1 cellular context compared by ENCODE assay signal in the genomic region with DNA sequence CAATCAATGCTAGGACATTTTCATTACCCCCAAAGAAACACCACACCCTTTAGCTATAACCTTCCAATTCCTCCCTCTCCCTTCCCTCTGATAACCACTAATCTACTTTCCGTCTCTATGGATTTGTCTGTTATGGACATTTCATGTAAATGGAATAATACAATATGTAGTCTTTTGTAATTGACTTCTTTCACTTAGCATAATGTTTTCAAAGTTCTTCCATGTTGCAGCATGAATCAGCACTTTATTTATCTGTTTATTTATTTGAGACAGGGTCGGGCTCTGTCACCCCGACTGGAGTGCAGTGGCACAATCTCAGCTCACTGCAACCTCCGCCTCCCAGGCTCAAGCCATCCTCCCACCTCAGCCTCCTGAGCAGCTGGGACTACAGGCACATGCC.
TF ChIP-seq lines count a peak whose summit lies in the region.

No MANE protein-coding gene starts in this region.

TF ChIP-seq in WTC11, 78 proteins besides CTCF, POLR2A, EP300 and RAD21 (continued from another document):
- TF ChIP-seq, protein P1, sequence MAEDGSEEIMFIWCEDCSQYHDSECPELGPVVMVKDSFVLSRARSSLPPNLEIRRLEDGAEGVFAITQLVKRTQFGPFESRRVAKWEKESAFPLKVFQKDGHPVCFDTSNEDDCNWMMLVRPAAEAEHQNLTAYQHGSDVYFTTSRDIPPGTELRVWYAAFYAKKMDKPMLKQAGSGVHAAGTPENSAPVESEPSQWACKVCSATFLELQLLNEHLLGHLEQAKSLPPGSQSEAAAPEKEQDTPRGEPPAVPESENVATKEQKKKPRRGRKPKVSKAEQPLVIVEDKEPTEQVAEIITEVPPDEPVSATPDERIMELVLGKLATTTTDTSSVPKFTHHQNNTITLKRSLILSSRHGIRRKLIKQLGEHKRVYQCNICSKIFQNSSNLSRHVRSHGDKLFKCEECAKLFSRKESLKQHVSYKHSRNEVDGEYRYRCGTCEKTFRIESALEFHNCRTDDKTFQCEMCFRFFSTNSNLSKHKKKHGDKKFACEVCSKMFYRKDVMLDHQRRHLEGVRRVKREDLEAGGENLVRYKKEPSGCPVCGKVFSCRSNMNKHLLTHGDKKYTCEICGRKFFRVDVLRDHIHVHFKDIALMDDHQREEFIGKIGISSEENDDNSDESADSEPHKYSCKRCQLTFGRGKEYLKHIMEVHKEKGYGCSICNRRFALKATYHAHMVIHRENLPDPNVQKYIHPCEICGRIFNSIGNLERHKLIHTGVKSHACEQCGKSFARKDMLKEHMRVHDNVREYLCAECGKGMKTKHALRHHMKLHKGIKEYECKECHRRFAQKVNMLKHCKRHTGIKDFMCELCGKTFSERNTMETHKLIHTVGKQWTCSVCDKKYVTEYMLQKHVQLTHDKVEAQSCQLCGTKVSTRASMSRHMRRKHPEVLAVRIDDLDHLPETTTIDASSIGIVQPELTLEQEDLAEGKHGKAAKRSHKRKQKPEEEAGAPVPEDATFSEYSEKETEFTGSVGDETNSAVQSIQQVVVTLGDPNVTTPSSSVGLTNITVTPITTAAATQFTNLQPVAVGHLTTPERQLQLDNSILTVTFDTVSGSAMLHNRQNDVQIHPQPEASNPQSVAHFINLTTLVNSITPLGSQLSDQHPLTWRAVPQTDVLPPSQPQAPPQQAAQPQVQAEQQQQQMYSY (CRISPR knock-in tag; IDR thresholded peaks at IDR 0.05), result no peak
- TF ChIP-seq PRRX2 (CRISPR knock-in tag; IDR thresholded peaks at IDR 0.05) (no peak), TCF7 (CRISPR knock-in tag; IDR thresholded peaks at IDR 0.05; ENCODE audit: low read depth) (no peak), NR1H2 (CRISPR knock-in tag; IDR thresholded peaks at IDR 0.05) (no peak), GABPB1 (CRISPR knock-in tag; IDR thresholded peaks at IDR 0.05) (no peak), ZBTB21 (CRISPR knock-in tag; IDR thresholded peaks at IDR 0.05; ENCODE audit: borderline replicate concordance) (no peak), ZNF671 (CRISPR knock-in tag; IDR thresholded peaks at IDR 0.05) (no peak), NFYB (CRISPR knock-in tag; conservative IDR thresholded peaks at IDR 0.05; ENCODE audit: low read depth) (no peak), SMAD4 (CRISPR knock-in tag; IDR thresholded peaks at IDR 0.05) (no peak)
- TF ChIP-seq, protein P2, sequence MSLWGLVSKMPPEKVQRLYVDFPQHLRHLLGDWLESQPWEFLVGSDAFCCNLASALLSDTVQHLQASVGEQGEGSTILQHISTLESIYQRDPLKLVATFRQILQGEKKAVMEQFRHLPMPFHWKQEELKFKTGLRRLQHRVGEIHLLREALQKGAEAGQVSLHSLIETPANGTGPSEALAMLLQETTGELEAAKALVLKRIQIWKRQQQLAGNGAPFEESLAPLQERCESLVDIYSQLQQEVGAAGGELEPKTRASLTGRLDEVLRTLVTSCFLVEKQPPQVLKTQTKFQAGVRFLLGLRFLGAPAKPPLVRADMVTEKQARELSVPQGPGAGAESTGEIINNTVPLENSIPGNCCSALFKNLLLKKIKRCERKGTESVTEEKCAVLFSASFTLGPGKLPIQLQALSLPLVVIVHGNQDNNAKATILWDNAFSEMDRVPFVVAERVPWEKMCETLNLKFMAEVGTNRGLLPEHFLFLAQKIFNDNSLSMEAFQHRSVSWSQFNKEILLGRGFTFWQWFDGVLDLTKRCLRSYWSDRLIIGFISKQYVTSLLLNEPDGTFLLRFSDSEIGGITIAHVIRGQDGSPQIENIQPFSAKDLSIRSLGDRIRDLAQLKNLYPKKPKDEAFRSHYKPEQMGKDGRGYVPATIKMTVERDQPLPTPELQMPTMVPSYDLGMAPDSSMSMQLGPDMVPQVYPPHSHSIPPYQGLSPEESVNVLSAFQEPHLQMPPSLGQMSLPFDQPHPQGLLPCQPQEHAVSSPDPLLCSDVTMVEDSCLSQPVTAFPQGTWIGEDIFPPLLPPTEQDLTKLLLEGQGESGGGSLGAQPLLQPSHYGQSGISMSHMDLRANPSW (CRISPR knock-in tag; conservative IDR thresholded peaks at IDR 0.05; ENCODE audit: low read depth), result no peak
- TF ChIP-seq, protein P3, sequence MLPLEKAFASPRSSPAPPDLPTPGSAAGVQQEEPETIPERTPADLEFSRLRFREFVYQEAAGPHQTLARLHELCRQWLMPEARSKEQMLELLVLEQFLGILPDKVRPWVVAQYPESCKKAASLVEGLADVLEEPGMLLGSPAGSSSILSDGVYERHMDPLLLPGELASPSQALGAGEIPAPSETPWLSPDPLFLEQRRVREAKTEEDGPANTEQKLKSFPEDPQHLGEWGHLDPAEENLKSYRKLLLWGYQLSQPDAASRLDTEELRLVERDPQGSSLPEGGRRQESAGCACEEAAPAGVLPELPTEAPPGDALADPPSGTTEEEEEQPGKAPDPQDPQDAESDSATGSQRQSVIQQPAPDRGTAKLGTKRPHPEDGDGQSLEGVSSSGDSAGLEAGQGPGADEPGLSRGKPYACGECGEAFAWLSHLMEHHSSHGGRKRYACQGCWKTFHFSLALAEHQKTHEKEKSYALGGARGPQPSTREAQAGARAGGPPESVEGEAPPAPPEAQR (CRISPR knock-in tag; IDR thresholded peaks at IDR 0.05), result no peak
- TF ChIP-seq, protein P4, sequence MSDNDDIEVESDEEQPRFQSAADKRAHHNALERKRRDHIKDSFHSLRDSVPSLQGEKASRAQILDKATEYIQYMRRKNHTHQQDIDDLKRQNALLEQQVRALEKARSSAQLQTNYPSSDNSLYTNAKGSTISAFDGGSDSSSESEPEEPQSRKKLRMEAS (CRISPR knock-in tag; IDR thresholded peaks at IDR 0.05), result no peak
- TF ChIP-seq, protein P5, sequence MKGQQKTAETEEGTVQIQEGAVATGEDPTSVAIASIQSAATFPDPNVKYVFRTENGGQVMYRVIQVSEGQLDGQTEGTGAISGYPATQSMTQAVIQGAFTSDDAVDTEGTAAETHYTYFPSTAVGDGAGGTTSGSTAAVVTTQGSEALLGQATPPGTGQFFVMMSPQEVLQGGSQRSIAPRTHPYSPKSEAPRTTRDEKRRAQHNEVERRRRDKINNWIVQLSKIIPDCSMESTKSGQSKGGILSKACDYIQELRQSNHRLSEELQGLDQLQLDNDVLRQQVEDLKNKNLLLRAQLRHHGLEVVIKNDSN (CRISPR knock-in tag; IDR thresholded peaks at IDR 0.05), result no peak
